1 cellular context compared by ENCODE assay signal in genomic region chr12:80648866-80649265, GRCh38.
TF ChIP-seq lines count a peak whose summit lies in the region.

No MANE protein-coding gene starts in this region.

TF ChIP-seq in HepG2, 621 proteins besides CTCF, POLR2A, EP300 and RAD21:
- no peak for TF ChIP-seq ZNF318 (CRISPR knock-in tag; IDR thresholded peaks at IDR 0.05)
- no peak for TF ChIP-seq BATF2 (CRISPR knock-in tag; IDR thresholded peaks at IDR 0.05)
- TF ChIP-seq ONECUT2 (CRISPR knock-in tag; IDR thresholded peaks at IDR 0.05): no peak
- no peak for TF ChIP-seq ZNF674 (CRISPR knock-in tag; IDR thresholded peaks at IDR 0.05; ENCODE audit: low read depth)
- no peak for TF ChIP-seq ZMAT3 (CRISPR knock-in tag; conservative IDR thresholded peaks at IDR 0.05)
- TF ChIP-seq HNF4G (IDR thresholded peaks at IDR 0.05; ENCODE audit: borderline replicate concordance, low read depth, low read length): no peak
- TF ChIP-seq HNF4G (CRISPR knock-in tag; IDR thresholded peaks at IDR 0.05; ENCODE audit: borderline replicate concordance, low read depth): no peak
- no peak for TF ChIP-seq PHB2 (IDR thresholded peaks at IDR 0.05; ENCODE audit: partially characterized antibody)
- TF ChIP-seq BORCS8-MEF2B (CRISPR knock-in tag; IDR thresholded peaks at IDR 0.05): no peak
- TF ChIP-seq ZNF44 (CRISPR knock-in tag; IDR thresholded peaks at IDR 0.05): no peak
- no peak for TF ChIP-seq SKI (IDR thresholded peaks at IDR 0.05; ENCODE audit: partially characterized antibody)
- no peak for TF ChIP-seq HMGXB3 (CRISPR knock-in tag; IDR thresholded peaks at IDR 0.05; ENCODE audit: borderline replicate concordance)
- TF ChIP-seq MLXIP (CRISPR knock-in tag; IDR thresholded peaks at IDR 0.05; ENCODE audit: borderline replicate concordance): no peak
- no peak for TF ChIP-seq NR2C2 (CRISPR knock-in tag; IDR thresholded peaks at IDR 0.05; ENCODE audit: borderline replicate concordance)
TF ChIP-seq in HepG2: peak in this region for 0.
